Comparison of ENCODE assay signal across 1 cellular context in the genomic region with DNA sequence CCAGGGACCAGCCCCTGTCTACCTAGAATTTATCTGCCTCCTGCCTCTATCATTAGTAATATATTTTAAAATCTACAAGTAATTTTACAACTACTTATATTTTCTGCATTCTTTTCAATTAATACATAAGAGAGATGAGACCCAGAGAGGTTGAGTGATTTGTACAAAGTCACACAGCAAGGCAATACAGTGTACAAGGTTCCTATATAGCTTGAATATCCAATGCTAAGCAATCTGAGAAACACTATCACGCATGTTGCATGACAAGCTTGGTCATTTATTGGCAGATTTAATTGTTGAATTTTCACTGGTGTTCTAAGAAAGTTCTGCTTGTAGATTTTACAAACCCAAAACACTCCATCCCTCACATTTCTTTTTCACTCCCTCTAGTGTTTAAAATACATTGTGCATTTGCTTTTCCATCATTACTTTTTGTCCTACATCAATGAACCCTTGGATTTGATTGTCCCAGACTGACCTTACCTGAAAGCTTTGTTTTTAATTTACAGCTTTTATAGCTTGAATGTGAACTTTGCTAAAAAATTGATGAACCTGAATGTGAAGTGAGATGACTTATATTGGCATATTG.
TF ChIP-seq lines count a peak whose summit lies in the region.

No MANE protein-coding gene starts in this region.

TF ChIP-seq in K562, 482 proteins besides CTCF, POLR2A, EP300 and RAD21 (continued from another document):
- TF ChIP-seq, protein P1, sequence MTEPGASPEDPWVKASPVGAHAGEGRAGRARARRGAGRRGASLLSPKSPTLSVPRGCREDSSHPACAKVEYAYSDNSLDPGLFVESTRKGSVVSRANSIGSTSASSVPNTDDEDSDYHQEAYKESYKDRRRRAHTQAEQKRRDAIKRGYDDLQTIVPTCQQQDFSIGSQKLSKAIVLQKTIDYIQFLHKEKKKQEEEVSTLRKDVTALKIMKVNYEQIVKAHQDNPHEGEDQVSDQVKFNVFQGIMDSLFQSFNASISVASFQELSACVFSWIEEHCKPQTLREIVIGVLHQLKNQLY (CRISPR knock-in tag; conservative IDR thresholded peaks at IDR 0.05) = no peak
- TF ChIP-seq RBM25 (IDR thresholded peaks at IDR 0.05; ENCODE audit: low read depth, low read length, severe bottlenecking) = peak; percentile 97
